8 cellular contexts compared by ENCODE assay signal in genomic region chr22:26756675-26757293, GRCh38.
DNase-seq lines count a peak whose midpoint lies in the region; ATAC-seq and TF ChIP-seq lines count a peak whose summit lies in the region.

No MANE protein-coding gene starts in this region.

- H3K4me1 Mint-ChIP-seq in activated CD8-positive, alpha-beta T cell treated with anti-CD3 and anti-CD28 coated beads for 36 hours (ENCODE audit: low read depth), result peaks cover 5% of the 10 kb centered on the region
- H3K4me1 Mint-ChIP-seq in stimulated activated naive B cell treated with anti-CD40 and anti-IgM and Interleukin-4, amounts not matched to agents 10 μg/mL and 1 μg/mL and 100 μg/mL, for 72 hours, result peaks cover 8 to 9% of the 10 kb centered on the region in 2 donors

- CTCF ChIA-PET in activated CD8-positive, alpha-beta T cell treated with anti-CD3 and anti-CD28 coated beads for 36 hours (lab: Charles Lee), result interaction anchor here (0.6 to 1.6 kb wide), 7 partner anchors 8 to 118 kb away, joined by 3 to 5 read pairs (median 4); no protein-coding TSS in a partner anchor

- no peak overlapping the region for H3K4me3 ChIP-seq in MG63
- no peak overlapping the region for H3K4me3 ChIP-seq in epithelial cell of esophagus (ENCODE audit: low read length)

- H3K27me3 Mint-ChIP-seq in activated CD8-positive, alpha-beta T cell treated with anti-CD3 and anti-CD28 coated beads for 36 hours, result no peaks in the 10 kb centered on the region
- no peaks in the 10 kb centered on the region for H3K27me3 Mint-ChIP-seq in stimulated activated naive B cell treated with anti-CD40 and anti-IgM and Interleukin-4, amounts not matched to agents 10 μg/mL and 1 μg/mL and 100 μg/mL, for 72 hours

- H3K36me3 ChIP-seq in MG63, result peaks cover 3% of the 10 kb centered on the region; the same call in 1 of the 2 replicates

- H3K27me3 ChIP-seq in MG63, result no peaks in the 10 kb centered on the region; the same call in 1 of the 2 replicates

- H3K27ac Mint-ChIP-seq in activated CD8-positive, alpha-beta T cell treated with anti-CD3 and anti-CD28 coated beads for 36 hours, result no peak overlapping the region
- no peak overlapping the region for H3K27ac Mint-ChIP-seq in stimulated activated naive B cell treated with anti-CD40 and anti-IgM and Interleukin-4, amounts not matched to agents 10 μg/mL and 1 μg/mL and 100 μg/mL, for 72 hours

- no peak overlapping the region for H3K4me3 Mint-ChIP-seq in activated CD8-positive, alpha-beta T cell treated with anti-CD3 and anti-CD28 coated beads for 36 hours
- peak overlapping the region in 1 of 2 donors; percentile 66 for H3K4me3 Mint-ChIP-seq in stimulated activated naive B cell treated with anti-CD40 and anti-IgM and Interleukin-4, amounts not matched to agents 10 μg/mL and 1 μg/mL and 100 μg/mL, for 72 hours

- TF ChIP-seq CTCF in activated CD8-positive, alpha-beta T cell treated with anti-CD3 and anti-CD28 coated beads for 36 hours (IDR thresholded peaks at IDR 0.05), result peak; percentile 82
- peak; percentile 56 for TF ChIP-seq CTCF in epithelial cell of esophagus (IDR thresholded peaks at IDR 0.05; ENCODE audit: insufficient read depth, low read depth, low read length, missing control alignments)

- DNase-seq in DMS 273 treated with DMSO at 0.1 percent for 48 hours (lab: John Stamatoyannopoulos, UW), result peak; percentile 6
- peak; percentile 50 for DNase-seq in MG63
- DNase-seq in activated CD8-positive, alpha-beta T cell treated with anti-CD3 and anti-CD28 coated beads for 36 hours, result peak; percentile 59
- peak; percentile 56 for DNase-seq in epithelial cell of esophagus (ENCODE audit: low read depth)
- DNase-seq in middle frontal gyrus (ENCODE audit: extremely low spot score, low spot score), result peak; percentile 7
- peak; percentile 6 for DNase-seq in stimulated activated naive B cell treated with anti-CD40 and anti-IgM and Interleukin-4, amounts not matched to agents 10 μg/mL and 1 μg/mL and 100 μg/mL, for 72 hours

- peaks cover 5% of the 10 kb centered on the region for H3K9me3 ChIP-seq in MG63

- peaks cover 9% of the 10 kb centered on the region for H3K36me3 Mint-ChIP-seq in activated CD8-positive, alpha-beta T cell treated with anti-CD3 and anti-CD28 coated beads for 36 hours (ENCODE audit: low read depth)
- H3K36me3 Mint-ChIP-seq in stimulated activated naive B cell treated with anti-CD40 and anti-IgM and Interleukin-4, amounts not matched to agents 10 μg/mL and 1 μg/mL and 100 μg/mL, for 72 hours, result peaks cover 10 to 24% of the 10 kb centered on the region in 2 donors

- peak; percentile 82 for ATAC-seq in activated CD8-positive, alpha-beta T cell treated with anti-CD3 and anti-CD28 coated beads for 36 hours
- peak; percentile 75 to 80 for ATAC-seq in stimulated activated naive B cell treated with anti-CD40 and anti-IgM and Interleukin-4, amounts not matched to agents 10 μg/mL and 1 μg/mL and 100 μg/mL, for 72 hours (replicated peaks)
- ATAC-seq in GM21717 (IDR thresholded peaks at IDR 0.05; ENCODE audit: unreplicated experiment), result no peak
- ATAC-seq in HG02852 (IDR thresholded peaks at IDR 0.05; ENCODE audit: unreplicated experiment), result no peak

- peaks cover 7% of the 10 kb centered on the region for H3K9me3 Mint-ChIP-seq in activated CD8-positive, alpha-beta T cell treated with anti-CD3 and anti-CD28 coated beads for 36 hours
- peaks cover 0 to 1% of the 10 kb centered on the region in 2 donors for H3K9me3 Mint-ChIP-seq in stimulated activated naive B cell treated with anti-CD40 and anti-IgM and Interleukin-4, amounts not matched to agents 10 μg/mL and 1 μg/mL and 100 μg/mL, for 72 hours

- intact Hi-C loops in activated CD8-positive, alpha-beta T cell treated with anti-CD3 and anti-CD28 coated beads for 36 hours (cut with micrococcal nuclease), result no loop called here

- POLR2A ChIA-PET in activated CD8-positive, alpha-beta T cell treated with anti-CD3 and anti-CD28 coated beads for 36 hours (lab: Charles Lee), result interaction anchor here (1.3 kb wide), 1 partner anchor 77 kb away, joined by 3 read pairs; no protein-coding TSS in a partner anchor

Comparison
In these comparisons a context has a peak if more than half of its experiments do, and no peak if none do; other contexts are left out.
1. DNase-seq: peak in every context shown above with its lines; median percentile 59 in activated CD8-positive, alpha-beta T cell treated with anti-CD3 and anti-CD28 coated beads for 36 hours; 56 in epithelial cell of esophagus; 50 in MG63; 7 in middle frontal gyrus; 6 in DMS 273 treated with DMSO at 0.1 percent for 48 hours; 6 in stimulated activated naive B cell treated with anti-CD40 and anti-IgM and Interleukin-4, amounts not matched to agents 10 μg/mL and 1 μg/mL and 100 μg/mL, for 72 hours.
2. ATAC-seq: peak in activated CD8-positive, alpha-beta T cell treated with anti-CD3 and anti-CD28 coated beads for 36 hours (single experiment) and stimulated activated naive B cell treated with anti-CD40 and anti-IgM and Interleukin-4, amounts not matched to agents 10 μg/mL and 1 μg/mL and 100 μg/mL, for 72 hours (2 of 2); none in GM21717 (single experiment) and HG02852 (single experiment).